ENCODE assay signal across 10 cellular contexts in the genomic region with DNA sequence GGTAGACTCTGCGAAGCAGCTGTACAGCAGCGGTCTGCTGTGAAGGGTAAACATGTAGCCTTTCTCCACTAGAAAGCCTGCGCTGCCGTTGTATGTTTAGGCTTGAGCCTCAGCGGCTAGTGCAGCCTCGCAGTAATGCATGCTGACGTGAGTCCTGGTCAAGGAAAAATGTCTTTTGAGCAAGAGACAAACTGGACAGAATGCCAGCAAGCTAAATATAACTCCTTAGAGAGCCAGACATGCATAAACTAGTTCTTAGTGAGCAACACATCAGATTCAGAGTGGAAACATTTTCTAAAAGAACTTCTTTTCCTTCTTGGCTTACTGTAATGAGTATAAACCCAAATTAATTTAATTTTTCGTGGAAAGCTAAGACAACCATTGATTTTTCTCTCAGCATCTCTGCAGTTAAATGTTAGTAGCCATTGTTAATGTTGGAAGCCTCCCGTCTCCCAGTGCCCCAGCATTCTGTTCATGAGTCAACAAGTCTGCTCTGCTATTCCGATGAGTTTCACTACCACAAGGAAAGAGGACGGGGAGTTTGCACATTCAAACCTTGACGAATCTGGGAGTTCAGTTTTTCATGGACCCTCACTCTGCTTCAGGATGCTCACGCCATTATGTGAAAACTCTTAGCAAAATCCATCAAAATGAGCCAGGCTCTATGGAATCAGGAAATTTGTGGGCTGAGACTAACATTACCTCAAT. TPM values are rescaled to one million over a fixed set of nuclear protein-coding genes. Genes with fewer than 3 reads are reported as not detected.
DNase-seq lines count a peak whose midpoint lies in the region; ATAC-seq and TF ChIP-seq lines count a peak whose summit lies in the region.
"Had no signal": no experiment of that assay in that cellular context is flagged by ENCODE, and none has a peak within 500 bp of the region (broad histone marks: within the 10 kb centered on the region; RNA-seq: fewer than 3 reads in every experiment).

No MANE protein-coding gene starts in this region.

- TF ChIP-seq CTCF in RWPE2 (IDR thresholded peaks at IDR 0.05; ENCODE audit: poor library complexity, severe bottlenecking) (no peak), upper lobe of left lung (IDR thresholded peaks at IDR 0.05) (no peak)

- no peaks in the 10 kb centered on the region for H3K9me3 ChIP-seq in RWPE2 (ENCODE audit: severe bottlenecking)
- no peaks in the 10 kb centered on the region for H3K9me3 ChIP-seq in upper lobe of left lung
- H3K9me3 ChIP-seq: SJSA1 had no signal

- H3K27me3 ChIP-seq in RWPE2 (ENCODE audit: insufficient read depth, poor library complexity, severe bottlenecking) (peaks cover 8% of the 10 kb centered on the region), upper lobe of left lung (peaks cover 0 to 6% (median 0%) of the 10 kb centered on the region in 4 donors)
- H3K27me3 ChIP-seq: SJSA1 had no signal

- no peak for TF ChIP-seq POLR2A in upper lobe of left lung (IDR thresholded peaks at IDR 0.05)

- 46 to 65% methylated on average over 13 of the region's 13 CpGs for WGBS in upper lobe of left lung, 2 donors

- ATAC-seq in RWPE2 (ENCODE audit: low read depth) (peak; percentile 74), upper lobe of left lung (ENCODE audit: low FRiP score in 2 of 2) (peak in 1 of 2 donors; percentile 76), GM19351 (IDR thresholded peaks at IDR 0.05; ENCODE audit: unreplicated experiment) (no peak), GM19035 (IDR thresholded peaks at IDR 0.05; ENCODE audit: unreplicated experiment) (no peak)

- H3K27ac ChIP-seq in RWPE2 (ENCODE audit: poor library complexity, severe bottlenecking) (peak overlapping the region; percentile 59), epithelial cell of prostate (peak overlapping the region; percentile 82), upper lobe of left lung (peak overlapping the region; percentile 68 to 75 (median 74))
- H3K27ac ChIP-seq: SJSA1 had no signal

- peaks cover 16% of the 10 kb centered on the region for H3K4me1 ChIP-seq in RWPE2 (ENCODE audit: insufficient read depth, poor library complexity, severe bottlenecking)
- peaks cover 7 to 25% (median 11%) of the 10 kb centered on the region in 4 donors for H3K4me1 ChIP-seq in upper lobe of left lung
- H3K4me1 ChIP-seq: SJSA1 had no signal

- no peak for TF ChIP-seq EP300 in upper lobe of left lung (IDR thresholded peaks at IDR 0.05)

- no peak overlapping the region for H3K4me3 ChIP-seq in RWPE2 (ENCODE audit: severe bottlenecking)
- peak overlapping the region in 1 of 4 donors; percentile 15 for H3K4me3 ChIP-seq in upper lobe of left lung
- H3K4me3 ChIP-seq: SJSA1 had no signal

- DNase-seq in RWPE2 (ENCODE audit: low spot score) (no peak), epithelial cell of prostate (ENCODE audit: low read depth, low spot score) (peak; percentile 49), midbrain (lab: John Stamatoyannopoulos, UW) (peak; percentile 48), upper lobe of left lung (no peak), NCI-H510A treated with DMSO at 0.1 percent for 48 hours (lab: John Stamatoyannopoulos, UW) (no peak), NCI-H524 treated with DMSO at 0.1 percent for 48 hours (lab: John Stamatoyannopoulos, UW) (no peak)
- DNase-seq: stimulated activated CD4-positive, alpha-beta T cell treated with anti-CD3 and anti-CD28 coated beads, Interleukin-4, amount 100 ng/mL, for 1 hour had no signal

- H3K36me3 ChIP-seq in RWPE2 (ENCODE audit: low read depth): no peaks in the 10 kb centered on the region
- no peaks in the 10 kb centered on the region for H3K36me3 ChIP-seq in upper lobe of left lung
- H3K36me3 ChIP-seq: SJSA1 had no signal

RNA-seq across cellular contexts. Expression of gene JAM3, which starts 51.4 kb away (rescaled TPM):
- total RNA-seq in upper lobe of left lung: 10 to 100 TPM in 5 of 6 donors, 1 to 10 TPM in 1; 8.4 to 36.6 (median 18.6) TPM

Comparison
In these comparisons a context has a peak if more than half of its experiments do, and no peak if none do; other contexts are left out.
1. DNase-seq: peak in epithelial cell of prostate (single experiment) and midbrain (single experiment); none in RWPE2 (single experiment), upper lobe of left lung (0 of 2), NCI-H510A treated with DMSO at 0.1 percent for 48 hours (single experiment) and NCI-H524 treated with DMSO at 0.1 percent for 48 hours (single experiment).
2. Peak in every context shown above with its lines, with median percentiles within 50 percentile points of each other: H3K27ac ChIP-seq.